In the genomic region with DNA sequence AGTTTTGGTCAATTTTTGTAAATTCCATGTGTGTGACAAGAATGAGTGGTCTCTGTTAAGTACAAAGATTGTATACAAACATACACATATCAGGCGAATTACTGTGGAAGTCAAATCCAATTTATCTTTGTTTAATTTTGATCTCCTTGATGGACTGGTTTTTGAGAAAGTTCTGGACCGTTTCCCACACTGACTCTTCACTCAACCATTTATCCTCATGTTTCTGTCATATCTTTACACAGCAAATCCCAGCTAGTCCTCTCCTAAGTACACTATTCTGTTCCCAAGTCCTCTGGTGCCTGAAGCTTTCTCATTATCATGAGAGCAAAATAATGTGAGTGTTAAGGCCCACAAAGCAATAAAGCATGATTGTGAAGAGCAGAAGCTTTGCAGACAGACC, we compare ENCODE assay signal across 31 cellular contexts.
"Had no signal": no experiment of that assay in that cellular context is flagged by ENCODE, and none has a peak within 500 bp of the region (broad histone marks: within the 10 kb centered on the region; RNA-seq: fewer than 3 reads in every experiment).

No MANE protein-coding gene starts in this region.

- FAIRE-seq: colon, frontal cortex had no signal

- H3K4me3 ChIP-seq: body of pancreas, esophagus squamous epithelium had no signal

- H3K4me1 ChIP-seq: body of pancreas had no signal

- H3K27me3 Mint-ChIP-seq: activated CD4-positive, alpha-beta memory T cell treated with anti-CD3 and anti-CD28 coated beads for 36 hours; activated CD4-positive, alpha-beta T cell treated with anti-CD3 and anti-CD28 coated beads for 36 hours; activated CD4-positive, alpha-beta T cell treated with anti-CD3 and anti-CD28 coated beads, Interleukin-2, amount 10 ng/mL, durations not matched to agents 24 days and 14 days; activated CD8-positive, alpha-beta memory T cell treated with anti-CD3 and anti-CD28 coated beads, Interleukin-2, amount 10 ng/mL, durations not matched to agents 7 days and 5 days; effector memory CD8-positive, alpha-beta T cell; T-helper 17 cell had no signal

- H3K9me3 Mint-ChIP-seq: activated CD4-positive, alpha-beta T cell treated with anti-CD3 and anti-CD28 coated beads, Interleukin-2, amount 10 ng/mL, durations not matched to agents 24 days and 14 days had no signal

- H3K4me1 Mint-ChIP-seq: activated CD4-positive, alpha-beta T cell treated with anti-CD3 and anti-CD28 coated beads for 36 hours; activated CD4-positive, alpha-beta T cell treated with anti-CD3 and anti-CD28 coated beads, Interleukin-2, amount 10 ng/mL, durations not matched to agents 24 days and 14 days; activated CD8-positive, alpha-beta memory T cell treated with anti-CD3 and anti-CD28 coated beads, Interleukin-2, amount 10 ng/mL, durations not matched to agents 7 days and 5 days; T-helper 17 cell had no signal

- DNase-seq: activated CD4-positive, alpha-beta memory T cell treated with anti-CD3 and anti-CD28 coated beads for 36 hours; activated CD4-positive, alpha-beta T cell treated with anti-CD3 and anti-CD28 coated beads for 36 hours; activated CD4-positive, alpha-beta T cell treated with anti-CD3 and anti-CD28 coated beads, Interleukin-2, amount 10 ng/mL, durations not matched to agents 24 days and 14 days; activated CD4-positive, CD25-positive, alpha-beta regulatory T cell; activated CD4-positive, CD25-positive, alpha-beta regulatory T cell treated with anti-CD3 and anti-CD28 coated beads, Interleukin-2, amount 50 U/mL, for 72 hours; activated CD8-positive, alpha-beta memory T cell treated with anti-CD3 and anti-CD28 coated beads, Interleukin-2, amount 10 ng/mL, durations not matched to agents 7 days and 5 days; activated CD8-positive, alpha-beta memory T cell treated with anti-CD3 and anti-CD28 coated beads, Interleukin-2, amount 50 U/mL, for 4 hours; activated CD8-positive, alpha-beta T cell treated with anti-CD3 and anti-CD28 coated beads, Interleukin-2, amount 10 ng/mL, durations not matched to agents 7 days and 5 days; activated effector memory CD4-positive, alpha-beta T cell treated with anti-CD3 and anti-CD28 coated beads, Interleukin-2, amount 50 U/mL, for 16 hours; activated naive CD4-positive, alpha-beta T cell treated with anti-CD3 and anti-CD28 coated beads, Interleukin-2, amount 50 U/mL, for 16 hours; activated T-cell treated with anti-CD3 and anti-CD28 coated beads, Interleukin-2, amount 50 U/mL, for 1 hour; activated T-cell treated with anti-CD3 and anti-CD28 coated beads, Interleukin-2, amount 50 U/mL, for 48 hours; amniotic stem cell; anterior cingulate cortex; body of pancreas; caudate nucleus; cortex of kidney; dermis blood vessel endothelial cell; effector CD4-positive, alpha-beta T cell; effector memory CD8-positive, alpha-beta T cell; esophagus squamous epithelium; head of caudate nucleus; hippocampal formation; T-helper 17 cell; T1000 had no signal

- H3K27ac ChIP-seq: body of pancreas, esophagus squamous epithelium had no signal

- H3K4me3 Mint-ChIP-seq: activated CD4-positive, alpha-beta memory T cell treated with anti-CD3 and anti-CD28 coated beads for 36 hours; activated CD4-positive, alpha-beta T cell treated with anti-CD3 and anti-CD28 coated beads for 36 hours; activated CD4-positive, alpha-beta T cell treated with anti-CD3 and anti-CD28 coated beads, Interleukin-2, amount 10 ng/mL, durations not matched to agents 24 days and 14 days; activated CD8-positive, alpha-beta memory T cell treated with anti-CD3 and anti-CD28 coated beads, Interleukin-2, amount 10 ng/mL, durations not matched to agents 7 days and 5 days; activated CD8-positive, alpha-beta T cell treated with anti-CD3 and anti-CD28 coated beads, Interleukin-2, amount 10 ng/mL, durations not matched to agents 7 days and 5 days; activated naive CD8-positive, alpha-beta T cell; activated T-helper 1 cell treated with anti-CD3 and anti-CD28 coated beads, Interleukin-12 subunit alpha, Interleukin-12 subunit beta, Interleukin-2, Interleukin-4 antibody, amounts not matched to agents 30 ng/mL and 10 ng/mL and 1 ng/mL, durations not matched to agents 14 hours and 24 hours and 36 hours; effector memory CD8-positive, alpha-beta T cell; T-helper 17 cell; T-helper 2 cell treated with Interferon-gamma antibody and Interleukin-4, amounts not matched to agents 5 μg/mL and 100 μg/mL, for 36 hours had no signal

- H3K9me3 ChIP-seq: body of pancreas, esophagus squamous epithelium had no signal

- ATAC-seq: activated CD4-positive, alpha-beta T cell treated with anti-CD3 and anti-CD28 coated beads for 36 hours; activated CD8-positive, alpha-beta memory T cell treated with anti-CD3 and anti-CD28 coated beads, Interleukin-2, amount 10 ng/mL, durations not matched to agents 7 days and 5 days; activated CD8-positive, alpha-beta T cell treated with anti-CD3 and anti-CD28 coated beads, Interleukin-2, amount 10 ng/mL, durations not matched to agents 7 days and 5 days; body of pancreas; effector memory CD8-positive, alpha-beta T cell; T-helper 17 cell had no signal

- H3K36me3 ChIP-seq: esophagus squamous epithelium had no signal

- H3K36me3 Mint-ChIP-seq: activated CD4-positive, alpha-beta memory T cell treated with anti-CD3 and anti-CD28 coated beads for 36 hours; activated CD8-positive, alpha-beta memory T cell treated with anti-CD3 and anti-CD28 coated beads, Interleukin-2, amount 10 ng/mL, durations not matched to agents 7 days and 5 days; activated naive CD8-positive, alpha-beta T cell had no signal

- H3K27ac Mint-ChIP-seq: activated CD4-positive, alpha-beta memory T cell treated with anti-CD3 and anti-CD28 coated beads for 36 hours; activated CD4-positive, alpha-beta T cell treated with anti-CD3 and anti-CD28 coated beads for 36 hours; activated CD4-positive, alpha-beta T cell treated with anti-CD3 and anti-CD28 coated beads, Interleukin-2, amount 10 ng/mL, durations not matched to agents 24 days and 14 days; activated CD8-positive, alpha-beta memory T cell treated with anti-CD3 and anti-CD28 coated beads, Interleukin-2, amount 10 ng/mL, durations not matched to agents 7 days and 5 days; activated CD8-positive, alpha-beta T cell treated with anti-CD3 and anti-CD28 coated beads, Interleukin-2, amount 10 ng/mL, durations not matched to agents 7 days and 5 days; activated naive CD8-positive, alpha-beta T cell; activated T-helper 1 cell treated with anti-CD3 and anti-CD28 coated beads, Interleukin-12 subunit alpha, Interleukin-12 subunit beta, Interleukin-2, Interleukin-4 antibody, amounts not matched to agents 30 ng/mL and 10 ng/mL and 1 ng/mL, durations not matched to agents 14 hours and 24 hours and 36 hours; activated T-helper 2 cell treated with anti-CD3 and anti-CD28 coated beads, Interferon-gamma antibody, Interleukin-2, Interleukin-4, amounts not matched to agents 10 μg/mL and 5 μg/mL and 100 μg/mL, durations not matched to agents 14 hours and 24 hours and 36 hours; effector memory CD8-positive, alpha-beta T cell; T-helper 17 cell; T-helper 2 cell treated with Interferon-gamma antibody and Interleukin-4, amounts not matched to agents 5 μg/mL and 100 μg/mL, for 36 hours had no signal

- H3K27me3 ChIP-seq: body of pancreas had no signal
